1 cellular context compared by ENCODE assay signal in the genomic region with DNA sequence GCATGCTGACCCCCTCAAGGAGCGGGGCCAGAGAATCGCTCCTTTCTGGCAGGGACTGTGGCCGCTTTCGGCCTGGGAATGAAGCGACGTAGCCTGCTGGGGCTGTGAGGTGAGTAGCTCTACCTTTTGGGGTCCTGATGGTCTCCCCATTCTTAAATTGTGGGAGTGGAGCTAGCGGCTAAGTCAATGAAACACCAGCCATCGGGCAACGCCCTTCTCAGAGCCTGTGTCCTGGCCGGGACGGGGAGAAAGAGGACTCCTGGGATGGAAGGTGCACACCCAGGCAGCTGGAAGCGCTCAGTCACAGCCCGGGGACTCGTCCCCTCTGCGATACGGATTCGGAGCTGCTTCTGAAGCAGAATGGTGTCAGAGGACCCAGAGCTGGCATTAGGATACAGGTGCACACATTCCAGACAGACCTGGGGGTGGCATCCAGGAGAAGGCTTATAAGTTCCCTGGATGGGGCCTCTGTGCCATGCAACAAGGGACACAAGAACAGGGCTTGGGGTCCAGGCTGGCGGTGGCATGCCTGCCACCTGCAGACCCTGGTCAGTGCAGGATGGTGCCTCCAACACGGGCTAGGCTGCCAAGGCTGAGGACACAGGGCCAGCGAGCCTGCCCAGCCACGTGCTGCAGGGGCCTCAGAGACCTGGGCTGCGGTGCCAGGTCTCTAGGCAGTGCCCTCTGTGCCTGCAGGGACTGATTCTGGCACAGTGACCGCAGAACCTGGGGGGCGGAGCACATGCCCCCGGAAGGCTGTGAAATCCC.
TF ChIP-seq lines count a peak whose summit lies in the region.

No MANE protein-coding gene starts in this region.

TF ChIP-seq in IMR-90, 13 proteins besides CTCF, POLR2A, EP300 and RAD21:
- TF ChIP-seq, protein P1, sequence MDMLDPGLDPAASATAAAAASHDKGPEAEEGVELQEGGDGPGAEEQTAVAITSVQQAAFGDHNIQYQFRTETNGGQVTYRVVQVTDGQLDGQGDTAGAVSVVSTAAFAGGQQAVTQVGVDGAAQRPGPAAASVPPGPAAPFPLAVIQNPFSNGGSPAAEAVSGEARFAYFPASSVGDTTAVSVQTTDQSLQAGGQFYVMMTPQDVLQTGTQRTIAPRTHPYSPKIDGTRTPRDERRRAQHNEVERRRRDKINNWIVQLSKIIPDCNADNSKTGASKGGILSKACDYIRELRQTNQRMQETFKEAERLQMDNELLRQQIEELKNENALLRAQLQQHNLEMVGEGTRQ (IDR thresholded peaks at IDR 0.05; ENCODE audit: low read depth, low read length) = no peak
- TF ChIP-seq, protein P2, sequence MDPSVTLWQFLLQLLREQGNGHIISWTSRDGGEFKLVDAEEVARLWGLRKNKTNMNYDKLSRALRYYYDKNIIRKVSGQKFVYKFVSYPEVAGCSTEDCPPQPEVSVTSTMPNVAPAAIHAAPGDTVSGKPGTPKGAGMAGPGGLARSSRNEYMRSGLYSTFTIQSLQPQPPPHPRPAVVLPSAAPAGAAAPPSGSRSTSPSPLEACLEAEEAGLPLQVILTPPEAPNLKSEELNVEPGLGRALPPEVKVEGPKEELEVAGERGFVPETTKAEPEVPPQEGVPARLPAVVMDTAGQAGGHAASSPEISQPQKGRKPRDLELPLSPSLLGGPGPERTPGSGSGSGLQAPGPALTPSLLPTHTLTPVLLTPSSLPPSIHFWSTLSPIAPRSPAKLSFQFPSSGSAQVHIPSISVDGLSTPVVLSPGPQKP (IDR thresholded peaks at IDR 0.05; ENCODE audit: borderline replicate concordance, low read depth, low read length) = no peak
- TF ChIP-seq FOS (IDR thresholded peaks at IDR 0.05; ENCODE audit: low read depth, low read length) = no peak
- no peak for TF ChIP-seq RCOR1 (IDR thresholded peaks at IDR 0.05; ENCODE audit: insufficient replicate concordance, low read length)
- no peak for TF ChIP-seq CEBPB (IDR thresholded peaks at IDR 0.05; ENCODE audit: low read depth, low read length)
- TF ChIP-seq RFX5 (IDR thresholded peaks at IDR 0.05; ENCODE audit: low read depth, low read length) = no peak
- no peak for TF ChIP-seq NFE2L2 (IDR thresholded peaks at IDR 0.05; ENCODE audit: low read depth, low read length)
- TF ChIP-seq MXI1 (IDR thresholded peaks at IDR 0.05; ENCODE audit: borderline replicate concordance, low read depth, low read length) = no peak
- TF ChIP-seq MAZ (IDR thresholded peaks at IDR 0.05; ENCODE audit: borderline replicate concordance, low read depth, low read length) = no peak
- no peak for TF ChIP-seq MAFK (IDR thresholded peaks at IDR 0.05; ENCODE audit: low read depth, low read length)
- no peak for TF ChIP-seq SMC3 (IDR thresholded peaks at IDR 0.05; ENCODE audit: low read depth, low read length)
- TF ChIP-seq BHLHE40 (IDR thresholded peaks at IDR 0.05; ENCODE audit: low read depth, low read length) = no peak
- no peak for TF ChIP-seq CHD1 (IDR thresholded peaks at IDR 0.05; ENCODE audit: low read depth, low read length)
TF ChIP-seq in IMR-90: peak in this region for 0.
